In the genomic region with DNA sequence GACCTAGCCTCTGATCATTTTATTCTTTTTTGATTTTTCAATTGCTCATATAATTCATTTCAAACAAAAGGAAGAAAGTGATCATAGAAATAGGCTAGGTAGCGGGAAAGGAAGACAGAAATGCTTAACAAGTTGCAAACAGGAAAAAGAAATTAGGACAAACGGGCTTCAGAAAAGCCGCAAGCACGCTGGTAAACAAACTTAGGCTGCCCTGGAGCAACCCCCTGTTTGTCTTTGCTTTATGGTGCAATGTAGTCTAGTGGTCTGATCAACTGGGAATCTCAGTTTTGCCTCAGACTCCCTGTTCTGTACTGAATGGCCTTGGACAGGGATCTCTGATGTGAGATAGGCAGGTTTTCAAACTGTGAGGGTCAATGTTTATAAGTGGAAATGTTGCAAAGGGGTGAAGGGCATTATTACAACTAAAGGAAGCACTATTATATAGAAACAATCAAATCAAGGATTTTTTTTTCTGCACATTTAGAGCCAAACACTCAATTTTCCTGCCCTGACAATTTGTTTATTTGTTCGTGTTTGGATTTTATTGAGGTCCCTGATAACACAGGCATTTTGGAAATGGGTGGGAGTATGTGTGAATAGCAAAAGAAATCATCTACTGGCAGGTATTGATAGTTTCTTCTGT, we compare ENCODE assay signal across 29 cellular contexts.
A peak's percentile ranks its signal among the peaks of the same experiment; 100 is the strongest.
DNase-seq lines count a peak whose midpoint lies in the region; ATAC-seq, FAIRE-seq and TF ChIP-seq lines count a peak whose summit lies in the region.
"Had no signal": no experiment of that assay in that cellular context is flagged by ENCODE, and none has a peak within 500 bp of the region (broad histone marks: within the 10 kb centered on the region; RNA-seq: fewer than 3 reads in every experiment).

No MANE protein-coding gene starts in this region.

- no peak for ATAC-seq in GM23338
- peak; percentile 93 for ATAC-seq in HepG2
- ATAC-seq in upper lobe of right lung: peak; percentile 54
- no peak for ATAC-seq in HG02884 (IDR thresholded peaks at IDR 0.05; ENCODE audit: unreplicated experiment)
- ATAC-seq in HG03378 (IDR thresholded peaks at IDR 0.05; ENCODE audit: unreplicated experiment): no peak
- ATAC-seq: activated CD8-positive, alpha-beta T cell treated with anti-CD3 and anti-CD28 coated beads for 36 hours; activated naive CD8-positive, alpha-beta T cell treated with anti-CD3 and anti-CD28 coated beads, Interleukin-2, amount 50 U/mL, for 24 hours; gastrocnemius medialis had no signal

- peaks cover 18% of the 10 kb centered on the region; the same call in 2 of the 3 replicates for H3K4me1 Mint-ChIP-seq in GM23338

- TF ChIP-seq RAD21 in HepG2 (CRISPR knock-in tag; IDR thresholded peaks at IDR 0.05): peak; percentile 44

- H3K9me3 ChIP-seq in HepG2 (ENCODE audit: low read length): no peaks in the 10 kb centered on the region
- H3K9me3 ChIP-seq in upper lobe of right lung: no peaks in the 10 kb centered on the region
- H3K9me3 ChIP-seq in osteoblast (ENCODE audit: low read depth, low read length): no peaks in the 10 kb centered on the region
- H3K9me3 ChIP-seq: gastrocnemius medialis, left ventricle myocardium inferior, right atrium auricular region, upper lobe of left lung had no signal

- in situ Hi-C loops in HepG2 (cut with HindIII; ENCODE audit: extremely low pct_ligation_motif_present, low pct_unique_long_range_greater_than_20kb): loop anchor here (10.0 kb wide), 1 partner anchor 147 kb away; the partner anchor contains the start of gene NRIP1

- H3K9me2 ChIP-seq in GM23338 (ENCODE audit: insufficient read depth): no peaks in the 10 kb centered on the region

- BruUV-seq in HepG2 (replicated peaks; lab: Mats Ljungman, UMichigan): no TSS peak

- H3F3A ChIP-seq in GM23338 (replicated peaks; ENCODE audit: low read depth): no peaks in the 10 kb centered on the region

- intact Hi-C loops in HepG2 (cut with micrococcal nuclease; ENCODE audit: unreplicated experiment) (loop anchor here (1.0 to 2.0 kb wide), 4 partner anchors 71 to 347 kb away; no protein-coding TSS in a partner anchor), upper lobe of right lung (cut with DNase I) (no loop called here)

- H3K4me3 ChIP-seq in GM23338 (no peak overlapping the region), HepG2 (replicated peaks in 1 of 3; ENCODE audit: insufficient read depth in 1 of 3, low read depth in 2 of 3, low read length in 3 of 3) (peak overlapping the region; percentile 17 to 46 (median 35); a peak in 5 of 6 replicates), upper lobe of right lung (no peak overlapping the region), osteoblast (ENCODE audit: insufficient read depth, low read length) (no peak overlapping the region)
- H3K4me3 ChIP-seq: gastrocnemius medialis, left ventricle myocardium inferior, right atrium auricular region, SK-N-MC, upper lobe of left lung had no signal

- no peak overlapping the region for H3K27ac Mint-ChIP-seq in GM23338
- H3K27ac Mint-ChIP-seq: activated CD8-positive, alpha-beta T cell treated with anti-CD3 and anti-CD28 coated beads for 36 hours; activated naive CD8-positive, alpha-beta T cell treated with anti-CD3 and anti-CD28 coated beads, Interleukin-2, amount 50 U/mL, for 24 hours; CD4-positive, alpha-beta T cell; nephron progenitor cell had no signal

- CTCF ChIA-PET in HepG2 (lab: Yijun Ruan, JAX; ENCODE audit: low intra/inter-chr PET ratio, low total read pairs): no interaction called here

- WGBS in HepG2 (ENCODE audit: low lambda C conversion rate): 0% methylated on average over 5 of the region's 5 CpGs

- H3K27ac ChIP-seq in GM23338 (ENCODE audit: low read depth) (no peak overlapping the region), HepG2 (ENCODE audit: extremely low read length, insufficient read depth, low read length) (peak overlapping the region; percentile 91), upper lobe of right lung (no peak overlapping the region), osteoblast (ENCODE audit: low read depth, low read length) (no peak overlapping the region)
- H3K27ac ChIP-seq: gastrocnemius medialis, left ventricle myocardium inferior, parathyroid adenoma, right atrium auricular region, SK-N-MC, upper lobe of left lung had no signal

- no peaks in the 10 kb centered on the region for H3K9me3 Mint-ChIP-seq in GM23338
- H3K9me3 Mint-ChIP-seq: activated CD8-positive, alpha-beta T cell treated with anti-CD3 and anti-CD28 coated beads for 36 hours; activated naive CD8-positive, alpha-beta T cell treated with anti-CD3 and anti-CD28 coated beads, Interleukin-2, amount 50 U/mL, for 24 hours; CD4-positive, alpha-beta T cell; IgD-negative memory B cell; nephron progenitor cell had no signal

- peak overlapping the region; percentile 54 for H3K9ac ChIP-seq in HepG2 (ENCODE audit: insufficient read depth, low read depth, low read length)
- H3K9ac ChIP-seq: parathyroid adenoma had no signal

- H3K4me1 ChIP-seq in GM23338 (ENCODE audit: insufficient read depth) (no peaks in the 10 kb centered on the region), HepG2 (ENCODE audit: insufficient read depth, low read length) (peaks cover 65% of the 10 kb centered on the region), upper lobe of right lung (peaks cover 11% of the 10 kb centered on the region), osteoblast (ENCODE audit: insufficient read depth, low read length) (no peaks in the 10 kb centered on the region)
- H3K4me1 ChIP-seq: gastrocnemius medialis, parathyroid adenoma, right atrium auricular region had no signal

- FAIRE-seq in HepG2 (lab: Jason Lieb, UNC): peak; percentile 89
- FAIRE-seq: GM12891 had no signal

- H3K4me3 Mint-ChIP-seq in GM23338: no peak overlapping the region
- H3K4me3 Mint-ChIP-seq: activated CD8-positive, alpha-beta T cell treated with anti-CD3 and anti-CD28 coated beads for 36 hours; activated naive CD8-positive, alpha-beta T cell treated with anti-CD3 and anti-CD28 coated beads, Interleukin-2, amount 50 U/mL, for 24 hours; CD4-positive, alpha-beta T cell; IgD-negative memory B cell; nephron progenitor cell had no signal

- no peak for TF ChIP-seq POLR2A in HepG2 (IDR thresholded peaks at IDR 0.05; ENCODE audit: insufficient read depth in 1 of 2, low read depth in 2 of 2, low read length in 2 of 2)

- TF ChIP-seq CTCF in GM23338 (conservative IDR thresholded peaks at IDR 0.05; ENCODE audit: low read depth in 2 of 2) (no peak), HepG2 (CRISPR knock-in tag; IDR thresholded peaks at IDR 0.05) (no peak), upper lobe of right lung (IDR thresholded peaks at IDR 0.05) (no peak), osteoblast (IDR thresholded peaks at IDR 0.05; ENCODE audit: extremely low read depth, low read depth, low read length) (no peak)

- H2AFZ ChIP-seq in GM23338 (peak overlapping the region; percentile 83; the same call in 1 of the 2 replicates), HepG2 (ENCODE audit: low read length) (no peak overlapping the region), osteoblast (ENCODE audit: low read length) (no peak overlapping the region)
- H2AFZ ChIP-seq: parathyroid adenoma had no signal

- H3K79me2 ChIP-seq in GM23338 (replicated peaks; ENCODE audit: insufficient read depth): no peaks in the 10 kb centered on the region
- H3K79me2 ChIP-seq in HepG2 (ENCODE audit: insufficient read depth, low read length): no peaks in the 10 kb centered on the region
- no peaks in the 10 kb centered on the region for H3K79me2 ChIP-seq in osteoblast (ENCODE audit: insufficient read depth, low read length)
- H3K79me2 ChIP-seq: parathyroid adenoma had no signal

- H3K27me3 ChIP-seq in GM23338 (ENCODE audit: insufficient read depth): no peaks in the 10 kb centered on the region
- H3K27me3 ChIP-seq in HepG2 (ENCODE audit: control insufficient read depth in 1 of 2, insufficient read depth in 2 of 2, low read length in 2 of 2): no peaks in the 10 kb centered on the region
- H3K27me3 ChIP-seq in upper lobe of right lung: no peaks in the 10 kb centered on the region
- H3K27me3 ChIP-seq in osteoblast (ENCODE audit: insufficient read depth, low read length): no peaks in the 10 kb centered on the region
- H3K27me3 ChIP-seq: gastrocnemius medialis, right atrium auricular region, upper lobe of left lung had no signal

- H3K27me3 Mint-ChIP-seq in GM23338 (ENCODE audit: insufficient read depth, low read depth, poor library complexity): peaks cover 3% of the 10 kb centered on the region
- H3K27me3 Mint-ChIP-seq: CD4-positive, alpha-beta T cell had no signal

- POLR2A ChIA-PET in HepG2 (lab: Yijun Ruan, JAX): interaction anchor here (2.1 to 2.2 kb wide), 2 partner anchors 71 to 147 kb away, joined by 8 to 9 read pairs; partner anchors contain the start of gene NRIP1

- H4K20me1 ChIP-seq in GM23338 (replicated peaks; ENCODE audit: insufficient read depth) (no peaks in the 10 kb centered on the region), HepG2 (ENCODE audit: insufficient read depth, low read length) (no peaks in the 10 kb centered on the region), osteoblast (ENCODE audit: insufficient read depth, low read length) (no peaks in the 10 kb centered on the region)

- H3K36me3 Mint-ChIP-seq in GM23338 (ENCODE audit: low read depth): no peaks in the 10 kb centered on the region
- H3K36me3 Mint-ChIP-seq: IgD-negative memory B cell had no signal

- peak; percentile 86 to 100 for TF ChIP-seq EP300 in HepG2 (IDR thresholded peaks at IDR 0.05; ENCODE audit: low read depth in 2 of 2, low read length in 2 of 2)
- peak; percentile 98 for TF ChIP-seq EP300 in HepG2 (CRISPR knock-in tag; IDR thresholded peaks at IDR 0.05; ENCODE audit: borderline replicate concordance)

- no peak for DNase-seq in GM23338 (ENCODE audit: low spot score)
- DNase-seq in UCSD-AML1 (lab: John Stamatoyannopoulos, UW; ENCODE audit: unreplicated experiment): peak; percentile 7
- peak; percentile 97 for DNase-seq in HepG2 (ENCODE audit: low spot score)
- no peak for DNase-seq in upper lobe of right lung
- no peak for DNase-seq in osteoblast (ENCODE audit: insufficient read length, low spot score, missing footprints)
- DNase-seq: activated CD8-positive, alpha-beta T cell treated with anti-CD3 and anti-CD28 coated beads for 36 hours; activated gamma-delta T cell treated with Interleukin-2 at 50 U/mL for 16 hours; activated naive CD8-positive, alpha-beta T cell treated with anti-CD3 and anti-CD28 coated beads, Interleukin-2, amount 50 U/mL, for 24 hours; activated T-cell treated with anti-CD3 and anti-CD28 coated beads for 4 hours; CD4-positive, alpha-beta T cell; dermis blood vessel endothelial cell; gastrocnemius medialis; hippocampal formation; left ventricle myocardium inferior; NCI-H1092 treated with DMSO at 0.1 percent for 48 hours; NCI-H2029; NCI-H226; NCI-H774; nephron progenitor cell; stimulated activated CD4-positive, alpha-beta T cell treated with anti-CD3 and anti-CD28 coated beads, Interleukin-2, amount 100 ng/mL, for 48 hours; substantia nigra; upper lobe of left lung had no signal

- H3K4me2 ChIP-seq in GM23338: no peak overlapping the region
- H3K4me2 ChIP-seq in HepG2 (ENCODE audit: low read depth, low read length): peak overlapping the region; percentile 82
- H3K4me2 ChIP-seq in osteoblast (ENCODE audit: insufficient read depth, low read length): no peak overlapping the region

- H3K36me3 ChIP-seq in GM23338 (ENCODE audit: insufficient read depth) (no peaks in the 10 kb centered on the region), HepG2 (replicated peaks in 1 of 2; ENCODE audit: control insufficient read depth in 1 of 2, insufficient read depth in 2 of 2, low read length in 2 of 2) (no peaks in the 10 kb centered on the region), upper lobe of right lung (no peaks in the 10 kb centered on the region), osteoblast (ENCODE audit: insufficient read depth, low read length) (no peaks in the 10 kb centered on the region)
- H3K36me3 ChIP-seq: gastrocnemius medialis, left ventricle myocardium inferior, right atrium auricular region, upper lobe of left lung had no signal

Comparison
In these comparisons a context has a peak if more than half of its experiments do, and no peak if none do; other contexts are left out.
1. ATAC-seq: peak in HepG2 (single experiment) and upper lobe of right lung (single experiment); none in GM23338 (single experiment), HG02884 (single experiment) and HG03378 (single experiment).
2. DNase-seq: peak in UCSD-AML1 (single experiment) and HepG2 (single experiment); none in GM23338 (single experiment), upper lobe of right lung (single experiment) and osteoblast (single experiment).
3. H3K4me3 ChIP-seq: peak in HepG2 (3 of 3); none in GM23338 (single experiment), upper lobe of right lung (single experiment) and osteoblast (single experiment).